Comparison of ENCODE assay signal across 14 cellular contexts in the genomic region with DNA sequence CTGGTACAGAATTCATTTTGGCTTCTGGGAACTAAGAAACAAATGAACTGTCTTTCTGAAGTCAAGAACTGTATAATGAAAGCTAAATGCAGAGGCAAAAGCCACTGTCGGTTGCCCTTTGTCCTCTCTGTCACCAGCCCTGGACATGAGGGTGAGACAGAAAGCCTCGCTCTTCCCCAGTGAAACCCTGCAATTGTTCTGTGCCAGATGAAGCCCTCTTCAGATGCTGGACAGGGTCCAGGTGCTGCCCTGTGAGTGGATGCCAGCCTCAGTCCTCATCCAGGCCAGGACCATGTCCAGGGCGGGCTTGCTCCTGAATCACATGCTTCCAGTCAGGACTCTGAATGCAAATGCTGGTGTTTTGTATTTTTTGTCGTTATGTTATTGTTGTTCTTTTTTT.
DNase-seq lines count a peak whose midpoint lies in the region; ATAC-seq, FAIRE-seq and TF ChIP-seq lines count a peak whose summit lies in the region.
"Had no signal": no experiment of that assay in that cellular context is flagged by ENCODE, and none has a peak within 500 bp of the region (broad histone marks: within the 10 kb centered on the region; RNA-seq: fewer than 3 reads in every experiment).

No MANE protein-coding gene starts in this region.

- no peak overlapping the region for H3K4ac ChIP-seq in H1 (replicated peaks; ENCODE audit: insufficient read length, low read depth, low read length)

- H3K4me2 ChIP-seq in Loucy (ENCODE audit: low read depth, low read length, poor library complexity, severe bottlenecking) = peak overlapping the region; percentile 86
- H3K4me2 ChIP-seq in H1 (ENCODE audit: insufficient read depth in 1 of 2, low read depth in 2 of 2, low read length in 2 of 2) = no peak overlapping the region

- peaks cover 32% of the 10 kb centered on the region; the same call in 1 of the 2 replicates for H3K36me3 ChIP-seq in Loucy (ENCODE audit: insufficient read depth, low read length)
- no peaks in the 10 kb centered on the region for H3K36me3 ChIP-seq in H1 (ENCODE audit: control insufficient read depth in 2 of 4, insufficient read depth in 4 of 4, low read length in 3 of 4)
- no peaks in the 10 kb centered on the region for H3K36me3 ChIP-seq in adrenal gland (replicated peaks in 1 of 2)
- H3K36me3 ChIP-seq: prostate gland had no signal

- WGBS in H1 (ENCODE audit: extremely low coverage in 1 of 2, insufficient coverage in 1 of 2, insufficient read length in 1 of 2, insufficient replicate concordance in 2 of 2, low coverage in 1 of 2, low lambda C conversion rate in 2 of 2, missing lambda C conversion rate in 1 of 2), 2 experiments = 96% methylated on average over 4 of the region's 4 CpGs; no CpG with 5 or more reads in 1 of the 2 experiments
- whole genome bisulfite sequencing in adrenal gland, 4 donors = 73 to 85% (median 80%) methylated on average over 4 of the region's 4 CpGs

- no peak overlapping the region for H4K91ac ChIP-seq in H1 (replicated peaks; ENCODE audit: insufficient read length, low read length)

- H3K27me3 ChIP-seq in Loucy (ENCODE audit: insufficient read depth, low read length, poor library complexity, severe bottlenecking) (no peaks in the 10 kb centered on the region), H1 (replicated peaks in 1 of 4; ENCODE audit: control insufficient read depth in 3 of 4, extremely low read depth in 1 of 4, insufficient read depth in 3 of 4, low read length in 3 of 4) (no peaks in the 10 kb centered on the region), adrenal gland (peaks cover 5% of the 10 kb centered on the region)

- peak in 11 of 14 donors; percentile 11 to 71 (median 33) for DNase-seq in C1 segment of cervical spinal cord (lab: John Stamatoyannopoulos, UW)
- DNase-seq in H1 (ENCODE audit: low read depth in 1 of 2, low spot score in 2 of 2) = no peak
- no peak for DNase-seq in natural killer cell treated with Interleukin-12 subunit alpha and Interleukin-12 subunit beta and Interleukin-15 and Interleukin-18, amount 100 ng/mL, for 72 hours (ENCODE audit: low spot score)
- no peak for DNase-seq in ACHN
- no peak for DNase-seq in immature natural killer cell
- no peak for DNase-seq in adrenal gland
- DNase-seq: activated effector memory CD4-positive, alpha-beta T cell treated with anti-CD3 and anti-CD28 coated beads, Interleukin-2, amount 50 U/mL, for 16 hours; DMS 273 treated with DMSO at 0.1 percent for 48 hours; islet precursor cell; NCI-H82 had no signal

- no peak overlapping the region for H2BK15ac ChIP-seq in H1 (ENCODE audit: low read length)

- H3K18ac ChIP-seq in H1 (ENCODE audit: extremely low read depth, low read length) = peak overlapping the region; percentile 25; the same call in 1 of the 2 replicates

- no peak overlapping the region for H2BK120ac ChIP-seq in H1 (replicated peaks; ENCODE audit: low read depth, low read length)

- no peaks in the 10 kb centered on the region for H3K79me1 ChIP-seq in H1 (ENCODE audit: low read depth, low read length)

- in situ Hi-C loops in ACHN (cut with HindIII; ENCODE audit: low pct_ligation_motif_present, low pct_unique_long_range_greater_than_20kb, low sequenced_read_pairs) = no loop called here

- H3K9ac ChIP-seq in Loucy (ENCODE audit: low read depth, low read length, poor library complexity, severe bottlenecking) = peak overlapping the region; percentile 73
- no peak overlapping the region for H3K9ac ChIP-seq in H1 (replicated peaks in 1 of 4; ENCODE audit: extremely low read depth in 1 of 4, low read depth in 3 of 4, low read length in 3 of 4)

- H2BK12ac ChIP-seq in H1 (ENCODE audit: low read depth, low read length) = no peak overlapping the region

- CTCF ChIA-PET in H1 (lab: Charles Lee; ENCODE audit: partially characterized antibody) = interaction anchor here (1.1 to 1.3 kb wide), 2 partner anchors 18 to 930 kb away, joined by 3 read pairs; no protein-coding TSS in a partner anchor

- TF ChIP-seq RAD21 in H1 (IDR thresholded peaks at IDR 0.05 in 1 of 2, conservative IDR thresholded peaks at IDR 0.05 in 1 of 2; ENCODE audit: low read depth in 2 of 2, low read length in 2 of 2) = no peak

- no peak overlapping the region for H2AK5ac ChIP-seq in H1 (ENCODE audit: low read depth, low read length)

- ATAC-seq in natural killer cell treated with Interleukin-12 subunit alpha and Interleukin-12 subunit beta and Interleukin-15 and Interleukin-18, amount 100 ng/mL, for 72 hours = no peak
- ATAC-seq in HG02798 (IDR thresholded peaks at IDR 0.05; ENCODE audit: poor library complexity, unreplicated experiment) = no peak

- POLR2A ChIA-PET in H1 (lab: Charles Lee; ENCODE audit: partially characterized antibody) = no interaction called here

- no peaks in the 10 kb centered on the region for H3K9me2 ChIP-seq in Loucy (replicated peaks; ENCODE audit: low read depth, low read length)

- peaks cover 30% of the 10 kb centered on the region for H3F3A ChIP-seq in Loucy (ENCODE audit: low read depth)

- peaks cover 18% of the 10 kb centered on the region for H4K20me1 ChIP-seq in Loucy (ENCODE audit: insufficient read depth, low read length, poor library complexity, severe bottlenecking)
- no peaks in the 10 kb centered on the region for H4K20me1 ChIP-seq in H1 (replicated peaks in 1 of 2; ENCODE audit: control insufficient read depth in 1 of 2, insufficient read depth in 2 of 2, low read length in 2 of 2)

- H3K27ac ChIP-seq in H1 (ENCODE audit: low read depth, low read length) = no peak overlapping the region
- no peak overlapping the region for H3K27ac ChIP-seq in adrenal gland
- H3K27ac ChIP-seq: coronary artery, prostate gland had no signal

- H3K4me1 Mint-ChIP-seq in natural killer cell treated with Interleukin-12 subunit alpha and Interleukin-12 subunit beta and Interleukin-15 and Interleukin-18, amount 100 ng/mL, for 72 hours (ENCODE audit: low read depth in 2 of 2) = peaks cover 62 to 64% of the 10 kb centered on the region in 2 donors
- peaks cover 63 to 94% of the 10 kb centered on the region in 2 donors for H3K4me1 Mint-ChIP-seq in immature natural killer cell

- H3K27me3 Mint-ChIP-seq in natural killer cell treated with Interleukin-12 subunit alpha and Interleukin-12 subunit beta and Interleukin-15 and Interleukin-18, amount 100 ng/mL, for 72 hours = no peaks in the 10 kb centered on the region
- H3K27me3 Mint-ChIP-seq in immature natural killer cell (ENCODE audit: low read depth in 3 of 3) = peaks cover 0 to 6% (median 0%) of the 10 kb centered on the region in 3 donors

- H3K14ac ChIP-seq in H1 (ENCODE audit: insufficient read length) = no peak overlapping the region

- H3K4me3 Mint-ChIP-seq in natural killer cell treated with Interleukin-12 subunit alpha and Interleukin-12 subunit beta and Interleukin-15 and Interleukin-18, amount 100 ng/mL, for 72 hours = no peak overlapping the region
- H3K4me3 Mint-ChIP-seq in immature natural killer cell = no peak overlapping the region

- H3K4me1 ChIP-seq in Loucy (ENCODE audit: insufficient read depth, low read length, poor library complexity, severe bottlenecking) (peaks cover 88% of the 10 kb centered on the region), H1 (replicated peaks in 1 of 4; ENCODE audit: control insufficient read depth in 3 of 4, insufficient read depth in 4 of 4, low read length in 3 of 4) (no peaks in the 10 kb centered on the region; a peak in 1 of 7 replicates), adrenal gland (replicated peaks in 1 of 2) (peaks cover 0 to 9% of the 10 kb centered on the region in 2 donors)
- H3K4me1 ChIP-seq: prostate gland had no signal

- H4K5ac ChIP-seq in H1 (ENCODE audit: insufficient read length, low read depth, low read length) = no peak overlapping the region

- no peak for TF ChIP-seq EP300 in H1 (IDR thresholded peaks at IDR 0.05; ENCODE audit: borderline replicate concordance in 1 of 2, low read depth in 2 of 2, low read length in 2 of 2)

- no peak overlapping the region for H2BK20ac ChIP-seq in H1 (ENCODE audit: low read length)

- no peak for TF ChIP-seq CTCF in Loucy (conservative IDR thresholded peaks at IDR 0.05; ENCODE audit: low read length)
- no peak for TF ChIP-seq CTCF in H1 (IDR thresholded peaks at IDR 0.05; ENCODE audit: control extremely low read depth in 1 of 3, insufficient read depth in 1 of 3, low read depth in 1 of 3, low read length in 3 of 3)
- no peak for TF ChIP-seq CTCF in adrenal gland (IDR thresholded peaks at IDR 0.05)

- H3K56ac ChIP-seq in H1 (replicated peaks; ENCODE audit: insufficient read length, low read depth, low read length) = no peak overlapping the region

- FAIRE-seq in H1 (lab: Jason Lieb, UNC) = no peak

- H3K23me2 ChIP-seq in H1 (ENCODE audit: low read depth, low read length) = no peaks in the 10 kb centered on the region; the same call in 1 of the 2 replicates

- peak overlapping the region; percentile 40 to 91 for H3K27ac Mint-ChIP-seq in natural killer cell treated with Interleukin-12 subunit alpha and Interleukin-12 subunit beta and Interleukin-15 and Interleukin-18, amount 100 ng/mL, for 72 hours
- H3K27ac Mint-ChIP-seq in immature natural killer cell = peak overlapping the region in 1 of 6 donors; percentile 22

- H2BK5ac ChIP-seq in H1 (ENCODE audit: low read depth, low read length) = no peak overlapping the region

- H4K8ac ChIP-seq in H1 (ENCODE audit: extremely low read depth, insufficient read depth, low read length) = no peak overlapping the region

- H3K23ac ChIP-seq in H1 (ENCODE audit: insufficient read length) = no peak overlapping the region

- TF ChIP-seq POLR2A in H1 (IDR thresholded peaks at IDR 0.05; ENCODE audit: control extremely low read depth in 1 of 2, low read depth in 2 of 2, low read length in 2 of 2) (no peak), adrenal gland (IDR thresholded peaks at IDR 0.05) (no peak)

- no peaks in the 10 kb centered on the region for H3K36me3 Mint-ChIP-seq in natural killer cell treated with Interleukin-12 subunit alpha and Interleukin-12 subunit beta and Interleukin-15 and Interleukin-18, amount 100 ng/mL, for 72 hours
- peaks cover 0 to 5% (median 4%) of the 10 kb centered on the region in 3 donors for H3K36me3 Mint-ChIP-seq in immature natural killer cell

- intact Hi-C loops in adrenal gland (cut with DNase I) = no loop called here

- H3K9me3 ChIP-seq in Loucy (ENCODE audit: insufficient read depth, low read depth, low read length) (no peaks in the 10 kb centered on the region), H1 (ENCODE audit: insufficient read depth in 2 of 2, low read depth in 1 of 2, low read length in 1 of 2) (no peaks in the 10 kb centered on the region), adrenal gland (replicated peaks in 1 of 3) (no peaks in the 10 kb centered on the region)
- H3K9me3 ChIP-seq: prostate gland had no signal

- H3K4me3 ChIP-seq in Loucy (ENCODE audit: low read length, poor library complexity, severe bottlenecking) (no peak overlapping the region), H1 (ENCODE audit: extremely low read depth in 1 of 4, insufficient read depth in 2 of 4, low read depth in 3 of 4, low read length in 4 of 4) (no peak overlapping the region), adrenal gland (no peak overlapping the region)
- H3K4me3 ChIP-seq: coronary artery, prostate gland had no signal

- H3K9me3 Mint-ChIP-seq in natural killer cell treated with Interleukin-12 subunit alpha and Interleukin-12 subunit beta and Interleukin-15 and Interleukin-18, amount 100 ng/mL, for 72 hours = no peaks in the 10 kb centered on the region
- H3K9me3 Mint-ChIP-seq in immature natural killer cell = no peaks in the 10 kb centered on the region

- H2AFZ ChIP-seq in Loucy (ENCODE audit: low read length) (no peak overlapping the region), H1 (ENCODE audit: low read length) (no peak overlapping the region)

- H3K79me2 ChIP-seq in Loucy (ENCODE audit: insufficient read depth, low read length) (peaks cover 88% of the 10 kb centered on the region), H1 (ENCODE audit: control insufficient read depth in 1 of 2, insufficient read depth in 2 of 2, low read length in 2 of 2) (no peaks in the 10 kb centered on the region)

Comparison
In these comparisons a context has a peak if more than half of its experiments do, and no peak if none do; other contexts are left out.
1. DNase-seq: peak in C1 segment of cervical spinal cord (11 of 14); none in H1 (0 of 2), natural killer cell treated with Interleukin-12 subunit alpha and Interleukin-12 subunit beta and Interleukin-15 and Interleukin-18, amount 100 ng/mL, for 72 hours (single experiment), ACHN (single experiment), immature natural killer cell (0 of 3) and adrenal gland (0 of 7).